ENCODE assay signal across 2 cellular contexts in genomic region chr17:78783711-78784396, GRCh38.
TF ChIP-seq lines count a peak whose summit lies in the region.

No MANE protein-coding gene starts in this region.

TF ChIP-seq in WTC11, 78 proteins besides CTCF, POLR2A, EP300 and RAD21:
- TF ChIP-seq TCF7 (CRISPR knock-in tag; IDR thresholded peaks at IDR 0.05; ENCODE audit: low read depth) (no peak), ZNF317 (CRISPR knock-in tag; IDR thresholded peaks at IDR 0.05; ENCODE audit: borderline replicate concordance, low read depth) (no peak), SP1 (CRISPR knock-in tag; conservative IDR thresholded peaks at IDR 0.05) (no peak), NR2C2 (CRISPR knock-in tag; IDR thresholded peaks at IDR 0.05) (no peak)
- TF ChIP-seq, protein P1, sequence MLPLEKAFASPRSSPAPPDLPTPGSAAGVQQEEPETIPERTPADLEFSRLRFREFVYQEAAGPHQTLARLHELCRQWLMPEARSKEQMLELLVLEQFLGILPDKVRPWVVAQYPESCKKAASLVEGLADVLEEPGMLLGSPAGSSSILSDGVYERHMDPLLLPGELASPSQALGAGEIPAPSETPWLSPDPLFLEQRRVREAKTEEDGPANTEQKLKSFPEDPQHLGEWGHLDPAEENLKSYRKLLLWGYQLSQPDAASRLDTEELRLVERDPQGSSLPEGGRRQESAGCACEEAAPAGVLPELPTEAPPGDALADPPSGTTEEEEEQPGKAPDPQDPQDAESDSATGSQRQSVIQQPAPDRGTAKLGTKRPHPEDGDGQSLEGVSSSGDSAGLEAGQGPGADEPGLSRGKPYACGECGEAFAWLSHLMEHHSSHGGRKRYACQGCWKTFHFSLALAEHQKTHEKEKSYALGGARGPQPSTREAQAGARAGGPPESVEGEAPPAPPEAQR (CRISPR knock-in tag; IDR thresholded peaks at IDR 0.05): no peak
- TF ChIP-seq, protein P2, sequence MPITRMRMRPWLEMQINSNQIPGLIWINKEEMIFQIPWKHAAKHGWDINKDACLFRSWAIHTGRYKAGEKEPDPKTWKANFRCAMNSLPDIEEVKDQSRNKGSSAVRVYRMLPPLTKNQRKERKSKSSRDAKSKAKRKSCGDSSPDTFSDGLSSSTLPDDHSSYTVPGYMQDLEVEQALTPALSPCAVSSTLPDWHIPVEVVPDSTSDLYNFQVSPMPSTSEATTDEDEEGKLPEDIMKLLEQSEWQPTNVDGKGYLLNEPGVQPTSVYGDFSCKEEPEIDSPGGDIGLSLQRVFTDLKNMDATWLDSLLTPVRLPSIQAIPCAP (CRISPR knock-in tag; IDR thresholded peaks at IDR 0.05): no peak
- TF ChIP-seq, protein P3, sequence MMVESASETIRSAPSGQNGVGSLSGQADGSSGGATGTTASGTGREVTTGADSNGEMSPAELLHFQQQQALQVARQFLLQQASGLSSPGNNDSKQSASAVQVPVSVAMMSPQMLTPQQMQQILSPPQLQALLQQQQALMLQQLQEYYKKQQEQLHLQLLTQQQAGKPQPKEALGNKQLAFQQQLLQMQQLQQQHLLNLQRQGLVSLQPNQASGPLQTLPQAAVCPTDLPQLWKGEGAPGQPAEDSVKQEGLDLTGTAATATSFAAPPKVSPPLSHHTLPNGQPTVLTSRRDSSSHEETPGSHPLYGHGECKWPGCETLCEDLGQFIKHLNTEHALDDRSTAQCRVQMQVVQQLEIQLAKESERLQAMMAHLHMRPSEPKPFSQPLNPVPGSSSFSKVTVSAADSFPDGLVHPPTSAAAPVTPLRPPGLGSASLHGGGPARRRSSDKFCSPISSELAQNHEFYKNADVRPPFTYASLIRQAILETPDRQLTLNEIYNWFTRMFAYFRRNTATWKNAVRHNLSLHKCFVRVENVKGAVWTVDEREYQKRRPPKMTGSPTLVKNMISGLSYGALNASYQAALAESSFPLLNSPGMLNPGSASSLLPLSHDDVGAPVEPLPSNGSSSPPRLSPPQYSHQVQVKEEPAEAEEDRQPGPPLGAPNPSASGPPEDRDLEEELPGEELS (CRISPR knock-in tag; IDR thresholded peaks at IDR 0.05): no peak

TF ChIP-seq in HepG2, 621 proteins besides CTCF, POLR2A, EP300 and RAD21:
- TF ChIP-seq, protein P4, sequence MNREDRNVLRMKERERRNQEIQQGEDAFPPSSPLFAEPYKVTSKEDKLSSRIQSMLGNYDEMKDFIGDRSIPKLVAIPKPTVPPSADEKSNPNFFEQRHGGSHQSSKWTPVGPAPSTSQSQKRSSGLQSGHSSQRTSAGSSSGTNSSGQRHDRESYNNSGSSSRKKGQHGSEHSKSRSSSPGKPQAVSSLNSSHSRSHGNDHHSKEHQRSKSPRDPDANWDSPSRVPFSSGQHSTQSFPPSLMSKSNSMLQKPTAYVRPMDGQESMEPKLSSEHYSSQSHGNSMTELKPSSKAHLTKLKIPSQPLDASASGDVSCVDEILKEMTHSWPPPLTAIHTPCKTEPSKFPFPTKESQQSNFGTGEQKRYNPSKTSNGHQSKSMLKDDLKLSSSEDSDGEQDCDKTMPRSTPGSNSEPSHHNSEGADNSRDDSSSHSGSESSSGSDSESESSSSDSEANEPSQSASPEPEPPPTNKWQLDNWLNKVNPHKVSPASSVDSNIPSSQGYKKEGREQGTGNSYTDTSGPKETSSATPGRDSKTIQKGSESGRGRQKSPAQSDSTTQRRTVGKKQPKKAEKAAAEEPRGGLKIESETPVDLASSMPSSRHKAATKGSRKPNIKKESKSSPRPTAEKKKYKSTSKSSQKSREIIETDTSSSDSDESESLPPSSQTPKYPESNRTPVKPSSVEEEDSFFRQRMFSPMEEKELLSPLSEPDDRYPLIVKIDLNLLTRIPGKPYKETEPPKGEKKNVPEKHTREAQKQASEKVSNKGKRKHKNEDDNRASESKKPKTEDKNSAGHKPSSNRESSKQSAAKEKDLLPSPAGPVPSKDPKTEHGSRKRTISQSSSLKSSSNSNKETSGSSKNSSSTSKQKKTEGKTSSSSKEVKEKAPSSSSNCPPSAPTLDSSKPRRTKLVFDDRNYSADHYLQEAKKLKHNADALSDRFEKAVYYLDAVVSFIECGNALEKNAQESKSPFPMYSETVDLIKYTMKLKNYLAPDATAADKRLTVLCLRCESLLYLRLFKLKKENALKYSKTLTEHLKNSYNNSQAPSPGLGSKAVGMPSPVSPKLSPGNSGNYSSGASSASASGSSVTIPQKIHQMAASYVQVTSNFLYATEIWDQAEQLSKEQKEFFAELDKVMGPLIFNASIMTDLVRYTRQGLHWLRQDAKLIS (CRISPR knock-in tag; IDR thresholded peaks at IDR 0.05): no peak
- 0 out of 2 replicates have a peak, but pooled peaks have one; percentile 5 for TF ChIP-seq POLR2AphosphoS2 (IDR thresholded peaks at IDR 0.05; ENCODE audit: low read depth, low read length)
- TF ChIP-seq ZNF333 (CRISPR knock-in tag; IDR thresholded peaks at IDR 0.05; ENCODE audit: borderline replicate concordance): no peak
- no peak for TF ChIP-seq HMGA1 (CRISPR knock-in tag; conservative IDR thresholded peaks at IDR 0.05)
- TF ChIP-seq MIER3 (CRISPR knock-in tag; IDR thresholded peaks at IDR 0.05; ENCODE audit: borderline replicate concordance): 0 out of 2 replicates have a peak, but pooled peaks have one; percentile 16
- 0 out of 2 replicates have a peak, but pooled peaks have one; percentile 5 for TF ChIP-seq NR2F6 (IDR thresholded peaks at IDR 0.05)
- no peak for TF ChIP-seq NR2F6 (CRISPR knock-in tag; IDR thresholded peaks at IDR 0.05)
- TF ChIP-seq HNF1A (IDR thresholded peaks at IDR 0.05; ENCODE audit: low read depth): no peak
- TF ChIP-seq HNF1A (CRISPR knock-in tag; IDR thresholded peaks at IDR 0.05; ENCODE audit: borderline replicate concordance): no peak
- no peak for TF ChIP-seq ZNF510 (CRISPR knock-in tag; IDR thresholded peaks at IDR 0.05; ENCODE audit: low read depth)
- peak; percentile 41; the same call in 1 of the 2 replicates for TF ChIP-seq RARA (CRISPR knock-in tag; IDR thresholded peaks at IDR 0.05)
- TF ChIP-seq DDIT3 (CRISPR knock-in tag; IDR thresholded peaks at IDR 0.05): no peak
- TF ChIP-seq ZNF605 (CRISPR knock-in tag; IDR thresholded peaks at IDR 0.05): no peak
- peak; percentile 29; the same call in 1 of the 2 replicates for TF ChIP-seq HNF4A (CRISPR knock-in tag; IDR thresholded peaks at IDR 0.05)
- 0 out of 2 replicates have a peak, but pooled peaks have one; percentile 45 for TF ChIP-seq ZNF784 (CRISPR knock-in tag; IDR thresholded peaks at IDR 0.05; ENCODE audit: borderline replicate concordance)
- TF ChIP-seq AGO1 (IDR thresholded peaks at IDR 0.05; ENCODE audit: low read depth, low read length, poor library complexity, severe bottlenecking): no peak
- TF ChIP-seq TSC22D2 (CRISPR knock-in tag; IDR thresholded peaks at IDR 0.05; ENCODE audit: borderline replicate concordance): no peak
- 0 out of 2 replicates have a peak, but pooled peaks have one; percentile 20 for TF ChIP-seq CBX5 (CRISPR knock-in tag; IDR thresholded peaks at IDR 0.05; ENCODE audit: borderline replicate concordance)
- TF ChIP-seq SAFB2 (CRISPR knock-in tag; IDR thresholded peaks at IDR 0.05; ENCODE audit: borderline replicate concordance, low read depth): 0 out of 2 replicates have a peak, but pooled peaks have one; percentile 41
- TF ChIP-seq, protein P5, sequence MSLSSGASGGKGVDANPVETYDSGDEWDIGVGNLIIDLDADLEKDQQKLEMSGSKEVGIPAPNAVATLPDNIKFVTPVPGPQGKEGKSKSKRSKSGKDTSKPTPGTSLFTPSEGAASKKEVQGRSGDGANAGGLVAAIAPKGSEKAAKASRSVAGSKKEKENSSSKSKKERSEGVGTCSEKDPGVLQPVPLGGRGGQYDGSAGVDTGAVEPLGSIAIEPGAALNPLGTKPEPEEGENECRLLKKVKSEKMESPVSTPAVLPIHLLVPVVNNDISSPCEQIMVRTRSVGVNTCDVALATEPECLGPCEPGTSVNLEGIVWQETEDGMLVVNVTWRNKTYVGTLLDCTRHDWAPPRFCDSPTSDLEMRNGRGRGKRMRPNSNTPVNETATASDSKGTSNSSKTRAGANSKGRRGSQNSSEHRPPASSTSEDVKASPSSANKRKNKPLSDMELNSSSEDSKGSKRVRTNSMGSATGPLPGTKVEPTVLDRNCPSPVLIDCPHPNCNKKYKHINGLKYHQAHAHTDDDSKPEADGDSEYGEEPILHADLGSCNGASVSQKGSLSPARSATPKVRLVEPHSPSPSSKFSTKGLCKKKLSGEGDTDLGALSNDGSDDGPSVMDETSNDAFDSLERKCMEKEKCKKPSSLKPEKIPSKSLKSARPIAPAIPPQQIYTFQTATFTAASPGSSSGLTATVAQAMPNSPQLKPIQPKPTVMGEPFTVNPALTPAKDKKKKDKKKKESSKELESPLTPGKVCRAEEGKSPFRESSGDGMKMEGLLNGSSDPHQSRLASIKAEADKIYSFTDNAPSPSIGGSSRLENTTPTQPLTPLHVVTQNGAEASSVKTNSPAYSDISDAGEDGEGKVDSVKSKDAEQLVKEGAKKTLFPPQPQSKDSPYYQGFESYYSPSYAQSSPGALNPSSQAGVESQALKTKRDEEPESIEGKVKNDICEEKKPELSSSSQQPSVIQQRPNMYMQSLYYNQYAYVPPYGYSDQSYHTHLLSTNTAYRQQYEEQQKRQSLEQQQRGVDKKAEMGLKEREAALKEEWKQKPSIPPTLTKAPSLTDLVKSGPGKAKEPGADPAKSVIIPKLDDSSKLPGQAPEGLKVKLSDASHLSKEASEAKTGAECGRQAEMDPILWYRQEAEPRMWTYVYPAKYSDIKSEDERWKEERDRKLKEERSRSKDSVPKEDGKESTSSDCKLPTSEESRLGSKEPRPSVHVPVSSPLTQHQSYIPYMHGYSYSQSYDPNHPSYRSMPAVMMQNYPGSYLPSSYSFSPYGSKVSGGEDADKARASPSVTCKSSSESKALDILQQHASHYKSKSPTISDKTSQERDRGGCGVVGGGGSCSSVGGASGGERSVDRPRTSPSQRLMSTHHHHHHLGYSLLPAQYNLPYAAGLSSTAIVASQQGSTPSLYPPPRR (CRISPR knock-in tag; IDR thresholded peaks at IDR 0.05; ENCODE audit: borderline replicate concordance): no peak
- TF ChIP-seq NR2F1 (CRISPR knock-in tag; IDR thresholded peaks at IDR 0.05): peak in 1 of 2 experiments; percentile 35; a peak in 1 of 4 replicates
